26 cellular contexts compared by ENCODE assay signal in the genomic region with DNA sequence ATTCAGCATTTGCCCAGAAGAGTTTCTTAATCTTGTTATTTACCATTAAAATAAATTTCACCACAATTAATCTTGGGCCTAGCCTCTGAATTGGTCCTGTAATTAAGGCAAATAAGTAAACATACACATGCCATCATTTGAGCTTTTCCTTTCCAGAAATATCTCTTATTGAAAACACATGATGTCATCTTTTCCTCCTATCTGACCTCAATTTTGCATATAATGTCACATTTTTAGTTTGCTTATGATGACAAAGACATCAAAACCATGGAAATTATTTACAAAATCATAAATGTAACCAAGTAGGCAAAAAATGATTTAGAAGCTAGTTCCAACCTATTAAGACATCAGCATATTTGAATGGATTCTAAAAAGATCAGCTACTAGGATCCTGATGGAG.
DNase-seq lines count a peak whose midpoint lies in the region; ATAC-seq, FAIRE-seq and TF ChIP-seq lines count a peak whose summit lies in the region.
"Had no signal": no experiment of that assay in that cellular context is flagged by ENCODE, and none has a peak within 500 bp of the region (broad histone marks: within the 10 kb centered on the region; RNA-seq: fewer than 3 reads in every experiment).

No MANE protein-coding gene starts in this region.

- no TSS peak for BruUV-seq in HepG2 (replicated peaks; lab: Mats Ljungman, UMichigan)

- no peak overlapping the region for H2AFZ ChIP-seq in HepG2 (ENCODE audit: low read length)
- peak overlapping the region; percentile 52 for H2AFZ ChIP-seq in keratinocyte (ENCODE audit: control insufficient read depth, low read length)

- no peaks in the 10 kb centered on the region for H3K9me3 Mint-ChIP-seq in glutamatergic neuron (ENCODE audit: unreplicated experiment)

- DNase-seq in HepG2 (ENCODE audit: low spot score) (no peak), right lobe of liver (no peak), keratinocyte (ENCODE audit: low read depth, low spot score) (no peak), uterus (no peak), glutamatergic neuron (no peak)
- DNase-seq: 8988T; ACHN; BE2C; C1 segment of cervical spinal cord; CD4-positive, alpha-beta memory T cell; CD4-positive, CD25-positive, alpha-beta regulatory T cell; CD8-positive, alpha-beta memory T cell; COR-L47; DMS 273 treated with DMSO at 0.1 percent for 48 hours; DMS153; DMS53; DMS79; DND-41; EL; GDM1 had no signal

- dilution Hi-C loops in keratinocyte (cut with MboI; ENCODE audit: extremely low pct_ligation_motif_present, low sequenced_read_pairs) = no loop called here

- no peak overlapping the region for H3K27ac ChIP-seq in HepG2 (ENCODE audit: extremely low read length, insufficient read depth, low read length)
- no peak overlapping the region for H3K27ac ChIP-seq in right lobe of liver
- no peak overlapping the region for H3K27ac ChIP-seq in HEK293 (ENCODE audit: extremely low read depth, low read depth, low read length)
- no peak overlapping the region for H3K27ac ChIP-seq in keratinocyte (ENCODE audit: control insufficient read depth, insufficient read depth, low read length)
- H3K27ac ChIP-seq in uterus = no peak overlapping the region
- H3K27ac ChIP-seq: BLaER1 had no signal

- no peaks in the 10 kb centered on the region for H3K27me3 ChIP-seq in HepG2 (ENCODE audit: control insufficient read depth in 1 of 2, insufficient read depth in 2 of 2, low read length in 2 of 2)
- no peaks in the 10 kb centered on the region for H3K27me3 ChIP-seq in right lobe of liver
- H3K27me3 ChIP-seq in keratinocyte (ENCODE audit: control insufficient read depth, extremely low read depth, insufficient read depth, low read length) = no peaks in the 10 kb centered on the region
- no peaks in the 10 kb centered on the region for H3K27me3 ChIP-seq in uterus
- H3K27me3 ChIP-seq: BE2C, BLaER1 had no signal

- POLR2A ChIA-PET in HepG2 (lab: Yijun Ruan, JAX) (no interaction called here), HEK293 (lab: Yijun Ruan, JAX) (no interaction called here)

- H3K79me2 ChIP-seq in HepG2 (ENCODE audit: insufficient read depth, low read length) = no peaks in the 10 kb centered on the region
- no peaks in the 10 kb centered on the region for H3K79me2 ChIP-seq in keratinocyte (ENCODE audit: control insufficient read depth, insufficient read depth, low read length)

- TF ChIP-seq RAD21 in HepG2 (CRISPR knock-in tag; IDR thresholded peaks at IDR 0.05) = no peak

- no peaks in the 10 kb centered on the region for H3K4me1 ChIP-seq in HepG2 (ENCODE audit: insufficient read depth, low read length)
- no peaks in the 10 kb centered on the region for H3K4me1 ChIP-seq in right lobe of liver
- H3K4me1 ChIP-seq in HEK293 (ENCODE audit: control insufficient read depth, insufficient read depth, low read length) = no peaks in the 10 kb centered on the region
- H3K4me1 ChIP-seq in keratinocyte (ENCODE audit: control insufficient read depth, extremely low read depth, insufficient read depth, low read length) = no peaks in the 10 kb centered on the region
- H3K4me1 ChIP-seq in uterus = no peaks in the 10 kb centered on the region
- H3K4me1 ChIP-seq: BE2C, BLaER1 had no signal

- TF ChIP-seq POLR2A in HepG2 (IDR thresholded peaks at IDR 0.05; ENCODE audit: insufficient read depth in 1 of 2, low read depth in 2 of 2, low read length in 2 of 2) (no peak), right lobe of liver (IDR thresholded peaks at IDR 0.05) (no peak), uterus (IDR thresholded peaks at IDR 0.05) (no peak)

- H3K4me2 ChIP-seq in HepG2 (ENCODE audit: low read depth, low read length) (no peak overlapping the region), keratinocyte (ENCODE audit: control insufficient read depth, extremely low read depth, insufficient read depth, low read depth, low read length) (no peak overlapping the region)
- H3K4me2 ChIP-seq: BLaER1 had no signal

- FAIRE-seq in HepG2 (lab: Jason Lieb, UNC) (no peak), keratinocyte (lab: Jason Lieb, UNC) (no peak)
- FAIRE-seq: A204.1, GM12891, GM18507 had no signal

- CTCF ChIA-PET in HepG2 (lab: Yijun Ruan, JAX; ENCODE audit: low intra/inter-chr PET ratio, low total read pairs) = no interaction called here
- CTCF ChIA-PET in HEK293 (lab: Yijun Ruan, JAX) = no interaction called here

- H3K36me3 Mint-ChIP-seq in glutamatergic neuron (ENCODE audit: unreplicated experiment) = no peaks in the 10 kb centered on the region
- H3K36me3 Mint-ChIP-seq: CD14-positive monocyte; CD4-positive, alpha-beta memory T cell; CD4-positive, CD25-positive, alpha-beta regulatory T cell; CD8-positive, alpha-beta memory T cell had no signal

- H3K4me1 Mint-ChIP-seq in glutamatergic neuron (ENCODE audit: low read depth, unreplicated experiment) = no peaks in the 10 kb centered on the region
- H3K4me1 Mint-ChIP-seq: CD14-positive monocyte; CD4-positive, alpha-beta memory T cell; CD4-positive, CD25-positive, alpha-beta regulatory T cell; CD8-positive, alpha-beta memory T cell had no signal

- H3K27me3 Mint-ChIP-seq in glutamatergic neuron (ENCODE audit: unreplicated experiment) = no peaks in the 10 kb centered on the region
- H3K27me3 Mint-ChIP-seq: CD4-positive, CD25-positive, alpha-beta regulatory T cell had no signal

- TF ChIP-seq EP300 in HepG2 (IDR thresholded peaks at IDR 0.05; ENCODE audit: low read depth in 2 of 2, low read length in 2 of 2) (no peak), HepG2 (CRISPR knock-in tag; IDR thresholded peaks at IDR 0.05; ENCODE audit: borderline replicate concordance) (no peak)

- H3K9ac ChIP-seq in HepG2 (ENCODE audit: insufficient read depth, low read depth, low read length) (no peak overlapping the region), keratinocyte (ENCODE audit: control insufficient read depth, extremely low read depth, insufficient read depth, low read length) (no peak overlapping the region)
- H3K9ac ChIP-seq: BLaER1 had no signal

- intact Hi-C loops in HepG2 (cut with micrococcal nuclease; ENCODE audit: unreplicated experiment) = no loop called here
- intact Hi-C loops in right lobe of liver (cut with DNase I) = no loop called here
- intact Hi-C loops in uterus (cut with DNase I; ENCODE audit: low total_unique reads) = no loop called here

- H3K27ac Mint-ChIP-seq in glutamatergic neuron (ENCODE audit: unreplicated experiment) = no peak overlapping the region
- H3K27ac Mint-ChIP-seq: CD14-positive monocyte; CD4-positive, alpha-beta memory T cell; CD4-positive, CD25-positive, alpha-beta regulatory T cell; CD8-positive, alpha-beta memory T cell had no signal

- no peak overlapping the region for H3K4me3 Mint-ChIP-seq in glutamatergic neuron (ENCODE audit: unreplicated experiment)
- H3K4me3 Mint-ChIP-seq: CD14-positive monocyte; CD4-positive, alpha-beta memory T cell; CD4-positive, CD25-positive, alpha-beta regulatory T cell; CD8-positive, alpha-beta memory T cell had no signal

- no peaks in the 10 kb centered on the region for H3K9me3 ChIP-seq in HepG2 (ENCODE audit: low read length)
- no peaks in the 10 kb centered on the region for H3K9me3 ChIP-seq in right lobe of liver
- H3K9me3 ChIP-seq in HEK293 (ENCODE audit: control insufficient read depth, insufficient read depth, low read depth, low read length) = no peaks in the 10 kb centered on the region
- H3K9me3 ChIP-seq in keratinocyte (ENCODE audit: control insufficient read depth, low read depth, low read length) = no peaks in the 10 kb centered on the region
- no peaks in the 10 kb centered on the region for H3K9me3 ChIP-seq in uterus
- H3K9me3 ChIP-seq: BE2C, BLaER1 had no signal

- H4K20me1 ChIP-seq in HepG2 (ENCODE audit: insufficient read depth, low read length) (no peaks in the 10 kb centered on the region), keratinocyte (ENCODE audit: control insufficient read depth, extremely low read depth, insufficient read depth, low read length) (no peaks in the 10 kb centered on the region)
- H4K20me1 ChIP-seq: BLaER1 had no signal

- ATAC-seq in HepG2 (no peak), right lobe of liver (no peak)

- TF ChIP-seq CTCF in HepG2 (CRISPR knock-in tag; IDR thresholded peaks at IDR 0.05) = no peak
- no peak for TF ChIP-seq CTCF in right lobe of liver (IDR thresholded peaks at IDR 0.05)
- no peak for TF ChIP-seq CTCF in HEK293 (tag by site-specific recombination; IDR thresholded peaks at IDR 0.05)
- TF ChIP-seq CTCF in keratinocyte (optimal IDR thresholded peaks at IDR 0.05 in 1 of 3, IDR thresholded peaks at IDR 0.05 in 1 of 3, conservative IDR thresholded peaks at IDR 0.05 in 1 of 3; ENCODE audit: extremely low read depth in 1 of 3, insufficient read depth in 2 of 3, low read length in 3 of 3) = no peak
- no peak for TF ChIP-seq CTCF in uterus (IDR thresholded peaks at IDR 0.05)
- no peak for TF ChIP-seq CTCF in glutamatergic neuron (IDR thresholded peaks at IDR 0.05; ENCODE audit: partially characterized antibody, unreplicated experiment)

- H3K36me3 ChIP-seq in HepG2 (replicated peaks in 1 of 2; ENCODE audit: control insufficient read depth in 1 of 2, insufficient read depth in 2 of 2, low read length in 2 of 2) (no peaks in the 10 kb centered on the region), right lobe of liver (no peaks in the 10 kb centered on the region), HEK293 (ENCODE audit: control insufficient read depth in 2 of 2, insufficient read depth in 1 of 2, low read length in 2 of 2) (no peaks in the 10 kb centered on the region), keratinocyte (ENCODE audit: control insufficient read depth in 2 of 2, extremely low read depth in 1 of 2, insufficient read depth in 2 of 2, low read length in 2 of 2) (no peaks in the 10 kb centered on the region), uterus (no peaks in the 10 kb centered on the region)
- H3K36me3 ChIP-seq: BE2C, BLaER1 had no signal

- in situ Hi-C loops in HepG2 (cut with HindIII; ENCODE audit: extremely low pct_ligation_motif_present, low pct_unique_long_range_greater_than_20kb) = no loop called here

- no peak overlapping the region for H3K4me3 ChIP-seq in HepG2 (replicated peaks in 1 of 3; ENCODE audit: insufficient read depth in 1 of 3, low read depth in 2 of 3, low read length in 3 of 3)
- H3K4me3 ChIP-seq in right lobe of liver = no peak overlapping the region
- no peak overlapping the region for H3K4me3 ChIP-seq in HEK293 (ENCODE audit: low read depth, low read length)
- no peak overlapping the region for H3K4me3 ChIP-seq in keratinocyte (ENCODE audit: control insufficient read depth in 2 of 3, extremely low read depth in 1 of 3, insufficient read depth in 2 of 3, low read depth in 1 of 3, low read length in 3 of 3)
- no peak overlapping the region for H3K4me3 ChIP-seq in uterus
- H3K4me3 ChIP-seq: BLaER1 had no signal

- no peaks in the 10 kb centered on the region for H3K9me1 ChIP-seq in keratinocyte (ENCODE audit: control insufficient read depth, extremely low read depth, insufficient read depth, low read length)

TF ChIP-seq in HEK293, 187 proteins besides CTCF, POLR2A, EP300 and RAD21 (continues in another document):
- TF ChIP-seq ZNF19 (tag by site-specific recombination; IDR thresholded peaks at IDR 0.05; ENCODE audit: low read depth) = no peak

Comparison
In these comparisons a context has a peak if more than half of its experiments do, and no peak if none do; other contexts are left out.
1. Of the 63 proteins assayed by ChIP-seq in both HepG2 and HEK293: peak only in HepG2: none; only in HEK293: ATF2; in both: none; in neither: 62.